In genomic region chr2:128503358-128504241, GRCh38 we compare ENCODE assay signal across 2 cellular contexts.
TF ChIP-seq lines count a peak whose summit lies in the region.

No MANE protein-coding gene starts in this region.

TF ChIP-seq in liver, 16 proteins besides CTCF, POLR2A, EP300 and RAD21:
- TF ChIP-seq NR2F2 (IDR thresholded peaks at IDR 0.05): peak; percentile 77
- TF ChIP-seq FOXA1 (IDR thresholded peaks at IDR 0.05): no peak

TF ChIP-seq in HepG2, 621 proteins besides CTCF, POLR2A, EP300 and RAD21:
- TF ChIP-seq ZNF431 (CRISPR knock-in tag; IDR thresholded peaks at IDR 0.05; ENCODE audit: borderline replicate concordance, low read depth): no peak
- no peak for TF ChIP-seq SAP130 (CRISPR knock-in tag; IDR thresholded peaks at IDR 0.05; ENCODE audit: low read depth)
- TF ChIP-seq MEF2D (CRISPR knock-in tag; IDR thresholded peaks at IDR 0.05): no peak
- no peak for TF ChIP-seq ZNF232 (CRISPR knock-in tag; IDR thresholded peaks at IDR 0.05; ENCODE audit: borderline replicate concordance)
- TF ChIP-seq ZNF101 (CRISPR knock-in tag; IDR thresholded peaks at IDR 0.05; ENCODE audit: borderline replicate concordance, low read depth): no peak
- TF ChIP-seq SNAPC4 (CRISPR knock-in tag; IDR thresholded peaks at IDR 0.05): no peak
- TF ChIP-seq DNMT3B (CRISPR knock-in tag; conservative IDR thresholded peaks at IDR 0.05): no peak
- no peak for TF ChIP-seq ZNF740 (CRISPR knock-in tag; IDR thresholded peaks at IDR 0.05)
- TF ChIP-seq MXD1 (CRISPR knock-in tag; IDR thresholded peaks at IDR 0.05): no peak
- TF ChIP-seq SMC3 (IDR thresholded peaks at IDR 0.05; ENCODE audit: low read length): no peak
- TF ChIP-seq CCDC6 (CRISPR knock-in tag; IDR thresholded peaks at IDR 0.05): no peak
- no peak for TF ChIP-seq ZFX (CRISPR knock-in tag; IDR thresholded peaks at IDR 0.05; ENCODE audit: low read depth)
- no peak for TF ChIP-seq SYNCRIP (IDR thresholded peaks at IDR 0.05; ENCODE audit: insufficient read depth, low read depth, low read length)
- TF ChIP-seq HDAC1 (CRISPR knock-in tag; IDR thresholded peaks at IDR 0.05): no peak
TF ChIP-seq in HepG2: peak in this region for 0.
